ENCODE assay signal across 21 cellular contexts in genomic region chr5:78495800-78496199, GRCh38.
DNase-seq lines count a peak whose midpoint lies in the region; ATAC-seq, FAIRE-seq and TF ChIP-seq lines count a peak whose summit lies in the region.
"Had no signal": no experiment of that assay in that cellular context is flagged by ENCODE, and none has a peak within 500 bp of the region (broad histone marks: within the 10 kb centered on the region; RNA-seq: fewer than 3 reads in every experiment).

No MANE protein-coding gene starts in this region.

- TF ChIP-seq CTCF in IMR-90 (conservative IDR thresholded peaks at IDR 0.05; ENCODE audit: low read depth, low read length) (no peak), H1 (IDR thresholded peaks at IDR 0.05; ENCODE audit: control extremely low read depth in 1 of 3, insufficient read depth in 1 of 3, low read depth in 1 of 3, low read length in 3 of 3) (no peak), gastrocnemius medialis (IDR thresholded peaks at IDR 0.05 in 4 of 5, conservative IDR thresholded peaks at IDR 0.05 in 1 of 5) (no peak)

- no peak for ATAC-seq in IMR-90 (ENCODE audit: low read depth)
- no peak for ATAC-seq in memory B cell (ENCODE audit: low read depth)
- no peak for ATAC-seq in gastrocnemius medialis
- ATAC-seq: naive thymus-derived CD4-positive, alpha-beta T cell; stimulated activated naive CD8-positive, alpha-beta T cell treated with anti-CD3 and anti-CD28 coated beads, Interleukin-15, amount 100 ng/mL, for 72 hours had no signal

- 0 out of 2 replicates have a peak overlapping the region, but pooled peaks have one; percentile 21 for H3K14ac ChIP-seq in IMR-90 (replicated peaks; ENCODE audit: low read depth, low read length)
- no peak overlapping the region for H3K14ac ChIP-seq in H1 (ENCODE audit: insufficient read length)

- no peaks in the 10 kb centered on the region for H3K9me3 ChIP-seq in BLaER1 treated with 17β-estradiol and CSF1 and Interleukin-3, amounts not matched to agents 10 nM and 100 nM (replicated peaks in 1 of 11)
- no peaks in the 10 kb centered on the region for H3K9me3 ChIP-seq in IMR-90 (ENCODE audit: control insufficient read depth, insufficient read depth, low read length)
- H3K9me3 ChIP-seq in H1 (ENCODE audit: insufficient read depth in 2 of 2, low read depth in 1 of 2, low read length in 1 of 2) = no peaks in the 10 kb centered on the region
- H3K9me3 ChIP-seq in gastrocnemius medialis = no peaks in the 10 kb centered on the region
- H3K9me3 ChIP-seq: A549, left lung, prostate gland, SJCRH30 had no signal

- no peak overlapping the region for H2BK15ac ChIP-seq in IMR-90 (ENCODE audit: low read depth, low read length)
- no peak overlapping the region for H2BK15ac ChIP-seq in H1 (ENCODE audit: low read length)

- H2AFZ ChIP-seq in IMR-90 (replicated peaks; ENCODE audit: low read length, poor library complexity) = no peak overlapping the region
- no peak overlapping the region for H2AFZ ChIP-seq in H1 (ENCODE audit: low read length)

- H3K4me3 ChIP-seq in BLaER1 treated with 17β-estradiol and CSF1 and Interleukin-3, amounts not matched to agents 10 nM and 100 nM = peak overlapping the region in 1 of 10 experiments; percentile 6; a peak in 1 of 20 replicates
- H3K4me3 ChIP-seq in IMR-90 (ENCODE audit: insufficient read depth, low read depth, low read length) (no peak overlapping the region), H1 (ENCODE audit: extremely low read depth in 1 of 4, insufficient read depth in 2 of 4, low read depth in 3 of 4, low read length in 4 of 4) (peak overlapping the region in 1 of 4 experiments; percentile 13; a peak in 1 of 8 replicates), gastrocnemius medialis (no peak overlapping the region)
- H3K4me3 ChIP-seq: A549, coronary artery, left lung, prostate gland, SJCRH30 had no signal

- H3K27me3 ChIP-seq in BLaER1 treated with 17β-estradiol and CSF1 and Interleukin-3, amounts not matched to agents 10 nM and 100 nM = no peaks in the 10 kb centered on the region
- H3K27me3 ChIP-seq in IMR-90 (ENCODE audit: control insufficient read depth, insufficient read depth, low read length) (no peaks in the 10 kb centered on the region), H1 (replicated peaks in 1 of 4; ENCODE audit: control insufficient read depth in 3 of 4, extremely low read depth in 1 of 4, insufficient read depth in 3 of 4, low read length in 3 of 4) (no peaks in the 10 kb centered on the region; a peak in 1 of 7 replicates), gastrocnemius medialis (no peaks in the 10 kb centered on the region)
- H3K27me3 ChIP-seq: left lung, SJCRH30 had no signal

- H3K4me2 ChIP-seq in BLaER1 treated with 17β-estradiol and CSF1 and Interleukin-3, amounts not matched to agents 10 nM and 100 nM = peak overlapping the region; percentile 56 to 87 (median 77)
- H3K4me2 ChIP-seq in IMR-90 (ENCODE audit: low read depth, low read length) = no peak overlapping the region
- H3K4me2 ChIP-seq in H1 (ENCODE audit: insufficient read depth in 1 of 2, low read depth in 2 of 2, low read length in 2 of 2) = peak overlapping the region; percentile 26 to 48
- H3K4me2 ChIP-seq: A549 had no signal

- CTCF ChIA-PET in IMR-90 (lab: Yijun Ruan, JAX) = no interaction called here
- CTCF ChIA-PET in H1 (lab: Charles Lee; ENCODE audit: partially characterized antibody) = interaction anchor here (1.0 to 1.8 kb wide), 6 partner anchors 9 to 175 kb away, joined by 3 to 10 read pairs (median 4); no protein-coding TSS in a partner anchor

- peaks cover 21% of the 10 kb centered on the region for H3K4me1 Mint-ChIP-seq in memory B cell
- H3K4me1 Mint-ChIP-seq: stimulated activated naive CD8-positive, alpha-beta T cell treated with anti-CD3 and anti-CD28 coated beads, Interleukin-15, amount 100 ng/mL, for 72 hours had no signal

- dilution Hi-C loops in IMR-90 (cut with HindIII; ENCODE audit: low sequenced_read_pairs, unreplicated experiment) = no loop called here

- no peak overlapping the region for H3K4ac ChIP-seq in IMR-90 (ENCODE audit: low read depth, low read length)
- no peak overlapping the region for H3K4ac ChIP-seq in H1 (replicated peaks; ENCODE audit: insufficient read length, low read depth, low read length)

- H3K18ac ChIP-seq in IMR-90 (ENCODE audit: low read depth, low read length) (no peak overlapping the region), H1 (ENCODE audit: extremely low read depth, low read length) (peak overlapping the region; percentile 56; the same call in 1 of the 2 replicates)

- H4K20me1 ChIP-seq in BLaER1 treated with 17β-estradiol and CSF1 and Interleukin-3, amounts not matched to agents 10 nM and 100 nM = peaks cover 0 to 100% (median 0%) of the 10 kb centered on the region in 11 experiments; a peak in 6 of 22 replicates
- H4K20me1 ChIP-seq in IMR-90 (ENCODE audit: insufficient read depth, low read length) (peaks cover 47% of the 10 kb centered on the region), H1 (replicated peaks in 1 of 2; ENCODE audit: control insufficient read depth in 1 of 2, insufficient read depth in 2 of 2, low read length in 2 of 2) (peaks cover 1 to 6% of the 10 kb centered on the region in 2 experiments)

- H2BK12ac ChIP-seq in H1 (ENCODE audit: low read depth, low read length) = peak overlapping the region; percentile 69

- TF ChIP-seq POLR2A in IMR-90 (IDR thresholded peaks at IDR 0.05; ENCODE audit: low read depth, low read length) = no peak
- TF ChIP-seq POLR2A in H1 (IDR thresholded peaks at IDR 0.05; ENCODE audit: control extremely low read depth in 1 of 2, low read depth in 2 of 2, low read length in 2 of 2) = no peak; a peak in 1 of 3 replicates
- no peak for TF ChIP-seq POLR2A in gastrocnemius medialis (IDR thresholded peaks at IDR 0.05)

- no peaks in the 10 kb centered on the region for H3K9me3 Mint-ChIP-seq in memory B cell
- H3K9me3 Mint-ChIP-seq: stimulated activated naive CD8-positive, alpha-beta T cell treated with anti-CD3 and anti-CD28 coated beads, Interleukin-15, amount 100 ng/mL, for 72 hours; T-helper 2 cell treated with Interferon-gamma antibody and Interleukin-4, amounts not matched to agents 5 μg/mL and 100 μg/mL, for 36 hours had no signal

- H3K27me3 Mint-ChIP-seq in memory B cell = no peaks in the 10 kb centered on the region

- H2AK5ac ChIP-seq in IMR-90 (ENCODE audit: low read depth, low read length) (peak overlapping the region; percentile 6; the same call in 1 of the 2 replicates), H1 (ENCODE audit: low read depth, low read length) (peak overlapping the region; percentile 58; the same call in 1 of the 2 replicates)

- POLR2A ChIA-PET in IMR-90 (lab: Charles Lee; ENCODE audit: unreplicated experiment) = interaction anchor here (0.7 to 1.0 kb wide), 2 partner anchors 9 to 172 kb away, joined by 3 to 4 read pairs; no protein-coding TSS in a partner anchor
- POLR2A ChIA-PET in H1 (lab: Charles Lee; ENCODE audit: partially characterized antibody) = interaction anchor here (1.1 to 2.0 kb wide), 2 partner anchors 9 to 13 kb away, joined by 4 to 7 read pairs; no protein-coding TSS in a partner anchor

- no peak overlapping the region for H2BK20ac ChIP-seq in IMR-90 (ENCODE audit: low read depth, low read length)
- H2BK20ac ChIP-seq in H1 (ENCODE audit: low read length) = peak overlapping the region; percentile 24; the same call in 1 of the 2 replicates

- H3K56ac ChIP-seq in IMR-90 (ENCODE audit: extremely low read depth, insufficient read depth, low read length) (no peak overlapping the region), H1 (replicated peaks; ENCODE audit: insufficient read length, low read depth, low read length) (no peak overlapping the region)

- no peak overlapping the region for H2AK9ac ChIP-seq in IMR-90 (replicated peaks; ENCODE audit: low read depth, low read length, poor library complexity)

- 80% methylated on average over 2 of the region's 6 CpGs; no CpG with 5 or more reads in 1 of the 2 experiments for WGBS in IMR-90 (ENCODE audit: extremely low coverage in 2 of 2, insufficient read length in 1 of 2), 2 experiments
- 17% methylated on average over 6 of the region's 6 CpGs; no CpG with 5 or more reads in 1 of the 2 experiments for WGBS in H1 (ENCODE audit: extremely low coverage in 1 of 2, insufficient coverage in 1 of 2, insufficient read length in 1 of 2, insufficient replicate concordance in 2 of 2, low coverage in 1 of 2, low lambda C conversion rate in 2 of 2, missing lambda C conversion rate in 1 of 2), 2 experiments

- no peak overlapping the region for H2BK5ac ChIP-seq in IMR-90 (ENCODE audit: low read depth, low read length, poor library complexity, severe bottlenecking)
- peak overlapping the region; percentile 63; the same call in 1 of the 2 replicates for H2BK5ac ChIP-seq in H1 (ENCODE audit: low read depth, low read length)

- peaks cover 4 to 61% of the 10 kb centered on the region in 2 experiments for H3K79me2 ChIP-seq in H1 (ENCODE audit: control insufficient read depth in 1 of 2, insufficient read depth in 2 of 2, low read length in 2 of 2)

- peak overlapping the region; percentile 38 for H3K27ac Mint-ChIP-seq in memory B cell
- H3K27ac Mint-ChIP-seq: CD4-positive, CD25-positive, alpha-beta regulatory T cell; naive thymus-derived CD4-positive, alpha-beta T cell; stimulated activated naive CD8-positive, alpha-beta T cell treated with anti-CD3 and anti-CD28 coated beads, Interleukin-15, amount 100 ng/mL, for 72 hours; T-helper 2 cell treated with Interferon-gamma antibody and Interleukin-4, amounts not matched to agents 5 μg/mL and 100 μg/mL, for 36 hours had no signal

- no peak overlapping the region for H4K91ac ChIP-seq in IMR-90 (ENCODE audit: insufficient read depth, low read depth, low read length)
- H4K91ac ChIP-seq in H1 (replicated peaks; ENCODE audit: insufficient read length, low read length) = peak overlapping the region; percentile 92

- peak overlapping the region in 7 of 11 experiments; percentile 8 to 36 (median 25); a peak in 6 of 22 replicates for H3K27ac ChIP-seq in BLaER1 treated with 17β-estradiol and CSF1 and Interleukin-3, amounts not matched to agents 10 nM and 100 nM
- H3K27ac ChIP-seq in IMR-90 (ENCODE audit: insufficient read depth, low read length) = no peak overlapping the region
- peak overlapping the region; percentile 42; the same call in 1 of the 2 replicates for H3K27ac ChIP-seq in H1 (ENCODE audit: low read depth, low read length)
- no peak overlapping the region for H3K27ac ChIP-seq in gastrocnemius medialis
- H3K27ac ChIP-seq: left lung, prostate gland, SJCRH30 had no signal

- intact Hi-C loops in IMR-90 (cut with micrococcal nuclease) (no loop called here), gastrocnemius medialis (cut with DNase I; ENCODE audit: low total_unique reads) (no loop called here)

- H2BK120ac ChIP-seq in IMR-90 (ENCODE audit: low read depth, low read length) = no peak overlapping the region
- H2BK120ac ChIP-seq in H1 (replicated peaks; ENCODE audit: low read depth, low read length) = peak overlapping the region; percentile 73

- 0 out of 3 replicates have a peak, but pooled peaks of 1 of the 2 experiments have one; percentile 29 for TF ChIP-seq EP300 in H1 (IDR thresholded peaks at IDR 0.05; ENCODE audit: borderline replicate concordance in 1 of 2, low read depth in 2 of 2, low read length in 2 of 2)

- no peak overlapping the region for H3K9ac ChIP-seq in BLaER1 treated with 17β-estradiol and CSF1 and Interleukin-3, amounts not matched to agents 10 nM and 100 nM
- H3K9ac ChIP-seq in IMR-90 (ENCODE audit: low read depth, low read length) (no peak overlapping the region), H1 (replicated peaks in 1 of 4; ENCODE audit: extremely low read depth in 1 of 4, low read depth in 3 of 4, low read length in 3 of 4) (no peak overlapping the region)

- in situ Hi-C loops in IMR-90 (cut with MboI; ENCODE audit: low sequenced_read_pairs) (no loop called here), gastrocnemius medialis (cut with MboI; ENCODE audit: low sequenced_read_pairs in 4 of 4) (loop anchor here in 1 of 4 donors (25.0 kb wide), 1 partner anchor 467 kb away; no protein-coding TSS in a partner anchor)

- no peaks in the 10 kb centered on the region; the same call in 1 of the 2 replicates for H3K23me2 ChIP-seq in H1 (ENCODE audit: low read depth, low read length)

- H3K9me1 ChIP-seq in IMR-90 (ENCODE audit: insufficient read depth, low read length) = peaks cover 19% of the 10 kb centered on the region

- H3K4me3 Mint-ChIP-seq in memory B cell = no peak overlapping the region
- H3K4me3 Mint-ChIP-seq: CD4-positive, CD25-positive, alpha-beta regulatory T cell; naive thymus-derived CD4-positive, alpha-beta T cell; stimulated activated naive CD8-positive, alpha-beta T cell treated with anti-CD3 and anti-CD28 coated beads, Interleukin-15, amount 100 ng/mL, for 72 hours; T-helper 2 cell treated with Interferon-gamma antibody and Interleukin-4, amounts not matched to agents 5 μg/mL and 100 μg/mL, for 36 hours had no signal

- H3K36me3 Mint-ChIP-seq in memory B cell = peaks cover 6% of the 10 kb centered on the region
- H3K36me3 Mint-ChIP-seq: CD4-positive, CD25-positive, alpha-beta regulatory T cell had no signal

- H3K23ac ChIP-seq in IMR-90 (ENCODE audit: low read depth, low read length) = no peak overlapping the region
- no peak overlapping the region for H3K23ac ChIP-seq in H1 (ENCODE audit: insufficient read length)

- no TSS peak for BruUV-seq in IMR-90 (replicated peaks; lab: Mats Ljungman, UMichigan)

- H4K8ac ChIP-seq in IMR-90 (ENCODE audit: low read depth in 2 of 2, low read length in 2 of 2) = peak overlapping the region in 1 of 2 experiments; percentile 4; a peak in 1 of 4 replicates
- H4K8ac ChIP-seq in H1 (ENCODE audit: extremely low read depth, insufficient read depth, low read length) = no peak overlapping the region

- peaks cover 0 to 82% (median 0%) of the 10 kb centered on the region in 11 experiments; a peak in 10 of 22 replicates for H3K36me3 ChIP-seq in BLaER1 treated with 17β-estradiol and CSF1 and Interleukin-3, amounts not matched to agents 10 nM and 100 nM
- H3K36me3 ChIP-seq in IMR-90 (ENCODE audit: control insufficient read depth, insufficient read depth, low read length) (peaks cover 13% of the 10 kb centered on the region), H1 (ENCODE audit: control insufficient read depth in 2 of 4, insufficient read depth in 4 of 4, low read length in 3 of 4) (no peaks in the 10 kb centered on the region), gastrocnemius medialis (no peaks in the 10 kb centered on the region)
- H3K36me3 ChIP-seq: prostate gland had no signal

- peak; percentile 52 for FAIRE-seq in H1 (lab: Jason Lieb, UNC)
- FAIRE-seq: A549 had no signal

- DNase-seq in IMR-90 (no peak), H1 (ENCODE audit: low read depth in 1 of 2, low spot score in 2 of 2) (peak in 1 of 2 experiments; percentile 48), memory B cell (ENCODE audit: low spot score in 2 of 2) (no peak), gastrocnemius medialis (no peak), germinal center (ENCODE audit: low spot score) (no peak), SHP77 (lab: John Stamatoyannopoulos, UW) (no peak), amniotic stem cell (lab: John Stamatoyannopoulos, UW) (no peak)
- DNase-seq: activated CD4-positive, alpha-beta T cell treated with anti-CD3 and anti-CD28 coated beads for 1 hour; activated gamma-delta T cell; anterior cingulate cortex; CD4-positive, CD25-positive, alpha-beta regulatory T cell; DND-41; left lung; naive thymus-derived CD4-positive, alpha-beta T cell; SJCRH30; stimulated activated naive CD8-positive, alpha-beta T cell treated with anti-CD3 and anti-CD28 coated beads, Interleukin-15, amount 100 ng/mL, for 72 hours had no signal

- TF ChIP-seq RAD21 in IMR-90 (IDR thresholded peaks at IDR 0.05; ENCODE audit: low read length) = no peak
- no peak for TF ChIP-seq RAD21 in H1 (IDR thresholded peaks at IDR 0.05 in 1 of 2, conservative IDR thresholded peaks at IDR 0.05 in 1 of 2; ENCODE audit: low read depth in 2 of 2, low read length in 2 of 2)

- H3K79me1 ChIP-seq in IMR-90 (ENCODE audit: low read depth in 1 of 2, low read length in 2 of 2) (peaks cover 48 to 84% of the 10 kb centered on the region in 2 experiments), H1 (ENCODE audit: low read depth, low read length) (peaks cover 20% of the 10 kb centered on the region)

- H3K4me1 ChIP-seq in BLaER1 treated with 17β-estradiol and CSF1 and Interleukin-3, amounts not matched to agents 10 nM and 100 nM = peaks cover 37 to 99% (median 43%) of the 10 kb centered on the region in 10 experiments
- H3K4me1 ChIP-seq in IMR-90 (ENCODE audit: control insufficient read depth, insufficient read depth, low read length) = peaks cover 16% of the 10 kb centered on the region; the same call in 1 of the 2 replicates
- H3K4me1 ChIP-seq in H1 (replicated peaks in 1 of 4; ENCODE audit: control insufficient read depth in 3 of 4, insufficient read depth in 4 of 4, low read length in 3 of 4) = peaks cover 10 to 23% (median 16%) of the 10 kb centered on the region in 4 experiments
- H3K4me1 ChIP-seq in gastrocnemius medialis = peaks cover 11% of the 10 kb centered on the region in 2 donors
- H3K4me1 ChIP-seq: prostate gland had no signal

- H4K5ac ChIP-seq in IMR-90 (ENCODE audit: low read depth, low read length) (no peak overlapping the region), H1 (ENCODE audit: insufficient read length, low read depth, low read length) (no peak overlapping the region)

Comparison
In these comparisons a context has a peak if more than half of its experiments do, and no peak if none do; other contexts are left out.
1. H3K27ac ChIP-seq: peak in BLaER1 treated with 17β-estradiol and CSF1 and Interleukin-3, amounts not matched to agents 10 nM and 100 nM (7 of 11) and H1 (single experiment); none in IMR-90 (single experiment) and gastrocnemius medialis (0 of 4).